In genomic region chr1:98276514-98276913, GRCh38 we compare ENCODE assay signal across 1 cellular context.
TF ChIP-seq lines count a peak whose summit lies in the region.

No MANE protein-coding gene starts in this region.

TF ChIP-seq in A549, 52 proteins besides CTCF, POLR2A, EP300 and RAD21:
- TF ChIP-seq HES2 (IDR thresholded peaks at IDR 0.05) (no peak), ESRRA (IDR thresholded peaks at IDR 0.05; ENCODE audit: borderline replicate concordance, low read length) (no peak), RCOR1 (IDR thresholded peaks at IDR 0.05; ENCODE audit: low read depth, low read length) (no peak), SMC3 (IDR thresholded peaks at IDR 0.05) (no peak), ATOH8 (CRISPR knock-in tag; IDR thresholded peaks at IDR 0.05; ENCODE audit: low read depth) (no peak), ZFP36 (IDR thresholded peaks at IDR 0.05; ENCODE audit: borderline replicate concordance, partially characterized antibody) (no peak)
TF ChIP-seq in A549: peak in this region for 0.
